Comparison of ENCODE assay signal across 1 cellular context in the genomic region with DNA sequence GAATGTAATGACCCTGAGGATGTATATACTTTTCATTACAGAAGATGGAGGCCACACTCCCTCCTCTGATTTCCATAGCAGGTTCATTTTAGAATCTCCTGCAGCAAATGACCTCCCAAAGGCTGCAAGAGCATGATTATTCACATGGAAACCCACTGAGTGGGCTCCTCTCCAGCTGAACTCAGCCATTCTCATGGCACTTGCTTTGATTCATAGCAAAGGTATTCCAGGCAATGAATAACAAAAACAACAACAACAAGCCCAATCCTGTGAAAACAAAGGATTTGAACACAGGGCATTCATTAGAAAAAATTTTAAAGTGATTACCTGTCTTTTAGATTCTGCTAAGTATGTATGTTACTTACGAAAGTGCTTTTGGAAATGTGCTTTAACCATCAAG.
A peak's percentile ranks its signal among the peaks of the same experiment; 100 is the strongest.
TF ChIP-seq lines count a peak whose summit lies in the region.

No MANE protein-coding gene starts in this region.

TF ChIP-seq in H1, 55 proteins besides CTCF, POLR2A, EP300 and RAD21 (continued from another document):
- TF ChIP-seq, protein P1, sequence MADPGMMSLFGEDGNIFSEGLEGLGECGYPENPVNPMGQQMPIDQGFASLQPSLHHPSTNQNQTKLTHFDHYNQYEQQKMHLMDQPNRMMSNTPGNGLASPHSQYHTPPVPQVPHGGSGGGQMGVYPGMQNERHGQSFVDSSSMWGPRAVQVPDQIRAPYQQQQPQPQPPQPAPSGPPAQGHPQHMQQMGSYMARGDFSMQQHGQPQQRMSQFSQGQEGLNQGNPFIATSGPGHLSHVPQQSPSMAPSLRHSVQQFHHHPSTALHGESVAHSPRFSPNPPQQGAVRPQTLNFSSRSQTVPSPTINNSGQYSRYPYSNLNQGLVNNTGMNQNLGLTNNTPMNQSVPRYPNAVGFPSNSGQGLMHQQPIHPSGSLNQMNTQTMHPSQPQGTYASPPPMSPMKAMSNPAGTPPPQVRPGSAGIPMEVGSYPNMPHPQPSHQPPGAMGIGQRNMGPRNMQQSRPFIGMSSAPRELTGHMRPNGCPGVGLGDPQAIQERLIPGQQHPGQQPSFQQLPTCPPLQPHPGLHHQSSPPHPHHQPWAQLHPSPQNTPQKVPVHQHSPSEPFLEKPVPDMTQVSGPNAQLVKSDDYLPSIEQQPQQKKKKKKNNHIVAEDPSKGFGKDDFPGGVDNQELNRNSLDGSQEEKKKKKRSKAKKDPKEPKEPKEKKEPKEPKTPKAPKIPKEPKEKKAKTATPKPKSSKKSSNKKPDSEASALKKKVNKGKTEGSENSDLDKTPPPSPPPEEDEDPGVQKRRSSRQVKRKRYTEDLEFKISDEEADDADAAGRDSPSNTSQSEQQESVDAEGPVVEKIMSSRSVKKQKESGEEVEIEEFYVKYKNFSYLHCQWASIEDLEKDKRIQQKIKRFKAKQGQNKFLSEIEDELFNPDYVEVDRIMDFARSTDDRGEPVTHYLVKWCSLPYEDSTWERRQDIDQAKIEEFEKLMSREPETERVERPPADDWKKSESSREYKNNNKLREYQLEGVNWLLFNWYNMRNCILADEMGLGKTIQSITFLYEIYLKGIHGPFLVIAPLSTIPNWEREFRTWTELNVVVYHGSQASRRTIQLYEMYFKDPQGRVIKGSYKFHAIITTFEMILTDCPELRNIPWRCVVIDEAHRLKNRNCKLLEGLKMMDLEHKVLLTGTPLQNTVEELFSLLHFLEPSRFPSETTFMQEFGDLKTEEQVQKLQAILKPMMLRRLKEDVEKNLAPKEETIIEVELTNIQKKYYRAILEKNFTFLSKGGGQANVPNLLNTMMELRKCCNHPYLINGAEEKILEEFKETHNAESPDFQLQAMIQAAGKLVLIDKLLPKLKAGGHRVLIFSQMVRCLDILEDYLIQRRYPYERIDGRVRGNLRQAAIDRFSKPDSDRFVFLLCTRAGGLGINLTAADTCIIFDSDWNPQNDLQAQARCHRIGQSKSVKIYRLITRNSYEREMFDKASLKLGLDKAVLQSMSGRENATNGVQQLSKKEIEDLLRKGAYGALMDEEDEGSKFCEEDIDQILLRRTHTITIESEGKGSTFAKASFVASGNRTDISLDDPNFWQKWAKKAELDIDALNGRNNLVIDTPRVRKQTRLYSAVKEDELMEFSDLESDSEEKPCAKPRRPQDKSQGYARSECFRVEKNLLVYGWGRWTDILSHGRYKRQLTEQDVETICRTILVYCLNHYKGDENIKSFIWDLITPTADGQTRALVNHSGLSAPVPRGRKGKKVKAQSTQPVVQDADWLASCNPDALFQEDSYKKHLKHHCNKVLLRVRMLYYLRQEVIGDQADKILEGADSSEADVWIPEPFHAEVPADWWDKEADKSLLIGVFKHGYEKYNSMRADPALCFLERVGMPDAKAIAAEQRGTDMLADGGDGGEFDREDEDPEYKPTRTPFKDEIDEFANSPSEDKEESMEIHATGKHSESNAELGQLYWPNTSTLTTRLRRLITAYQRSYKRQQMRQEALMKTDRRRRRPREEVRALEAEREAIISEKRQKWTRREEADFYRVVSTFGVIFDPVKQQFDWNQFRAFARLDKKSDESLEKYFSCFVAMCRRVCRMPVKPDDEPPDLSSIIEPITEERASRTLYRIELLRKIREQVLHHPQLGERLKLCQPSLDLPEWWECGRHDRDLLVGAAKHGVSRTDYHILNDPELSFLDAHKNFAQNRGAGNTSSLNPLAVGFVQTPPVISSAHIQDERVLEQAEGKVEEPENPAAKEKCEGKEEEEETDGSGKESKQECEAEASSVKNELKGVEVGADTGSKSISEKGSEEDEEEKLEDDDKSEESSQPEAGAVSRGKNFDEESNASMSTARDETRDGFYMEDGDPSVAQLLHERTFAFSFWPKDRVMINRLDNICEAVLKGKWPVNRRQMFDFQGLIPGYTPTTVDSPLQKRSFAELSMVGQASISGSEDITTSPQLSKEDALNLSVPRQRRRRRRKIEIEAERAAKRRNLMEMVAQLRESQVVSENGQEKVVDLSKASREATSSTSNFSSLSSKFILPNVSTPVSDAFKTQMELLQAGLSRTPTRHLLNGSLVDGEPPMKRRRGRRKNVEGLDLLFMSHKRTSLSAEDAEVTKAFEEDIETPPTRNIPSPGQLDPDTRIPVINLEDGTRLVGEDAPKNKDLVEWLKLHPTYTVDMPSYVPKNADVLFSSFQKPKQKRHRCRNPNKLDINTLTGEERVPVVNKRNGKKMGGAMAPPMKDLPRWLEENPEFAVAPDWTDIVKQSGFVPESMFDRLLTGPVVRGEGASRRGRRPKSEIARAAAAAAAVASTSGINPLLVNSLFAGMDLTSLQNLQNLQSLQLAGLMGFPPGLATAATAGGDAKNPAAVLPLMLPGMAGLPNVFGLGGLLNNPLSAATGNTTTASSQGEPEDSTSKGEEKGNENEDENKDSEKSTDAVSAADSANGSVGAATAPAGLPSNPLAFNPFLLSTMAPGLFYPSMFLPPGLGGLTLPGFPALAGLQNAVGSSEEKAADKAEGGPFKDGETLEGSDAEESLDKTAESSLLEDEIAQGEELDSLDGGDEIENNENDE (IDR thresholded peaks at IDR 0.05; ENCODE audit: insufficient replicate concordance, low read length) = peak; percentile 31
- TF ChIP-seq ATF2 (IDR thresholded peaks at IDR 0.05; ENCODE audit: low read length) (peak; percentile 87), HDAC2 (IDR thresholded peaks at IDR 0.05; ENCODE audit: borderline replicate concordance in 1 of 2, low read depth in 2 of 2, low read length in 2 of 2) (peak; percentile 30 to 71; a peak in 2 of 4 replicates), NANOG (IDR thresholded peaks at IDR 0.05; ENCODE audit: insufficient read depth, low read depth, low read length, poor library complexity, severe bottlenecking) (peak; percentile 83), ZNF274 (IDR thresholded peaks at IDR 0.05; ENCODE audit: borderline replicate concordance, extremely low read depth, low read length) (no peak), ATF3 (IDR thresholded peaks at IDR 0.05; ENCODE audit: insufficient read depth, low read depth, low read length) (no peak)
